ENCODE assay signal across 8 cellular contexts in the genomic region with DNA sequence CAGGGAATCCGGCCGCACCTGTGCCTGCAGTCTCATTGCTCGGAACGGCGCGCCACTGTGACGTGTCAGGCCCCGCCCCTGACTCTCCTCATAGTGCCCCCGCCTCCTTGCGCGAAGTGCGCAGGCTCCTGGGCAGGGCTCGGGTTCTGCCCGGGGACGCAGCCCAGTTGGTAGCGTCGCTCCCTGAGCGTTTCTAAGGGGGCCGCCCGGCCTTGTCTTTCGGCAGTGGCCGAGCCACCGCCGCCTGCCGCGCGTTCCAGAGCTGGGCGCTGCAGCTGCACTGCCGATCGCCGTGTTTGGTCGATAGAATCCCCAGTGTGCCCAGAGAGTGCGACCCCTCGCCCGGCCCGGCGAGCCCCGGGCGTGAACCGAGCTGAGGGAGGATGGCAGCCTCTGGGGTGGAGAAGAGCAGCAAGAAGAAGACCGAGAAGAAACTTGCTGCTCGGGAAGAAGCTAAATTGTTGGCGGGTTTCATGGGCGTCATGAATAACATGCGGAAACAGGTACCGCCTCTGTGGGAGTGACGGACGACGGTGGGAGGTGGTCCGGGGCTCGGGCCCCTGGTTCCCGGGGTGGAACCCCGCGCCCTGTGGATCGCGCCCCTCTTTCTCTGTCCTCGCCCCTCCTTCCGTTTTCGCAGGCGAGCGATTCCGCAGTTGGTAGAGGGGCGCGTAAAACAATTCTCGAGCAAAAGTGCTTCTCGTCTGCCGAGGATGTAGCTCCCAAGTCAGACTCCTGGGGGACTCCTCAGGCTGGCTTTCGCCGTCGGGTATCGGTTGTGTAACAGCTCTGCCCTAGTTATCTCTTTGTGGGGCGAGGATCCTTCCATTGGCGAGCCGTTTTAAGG. TPM values are rescaled to one million over a fixed set of nuclear protein-coding genes. Genes with fewer than 3 reads are reported as not detected.
DNase-seq lines count a peak whose midpoint lies in the region; ATAC-seq, FAIRE-seq and TF ChIP-seq lines count a peak whose summit lies in the region.

A gene with protein sequence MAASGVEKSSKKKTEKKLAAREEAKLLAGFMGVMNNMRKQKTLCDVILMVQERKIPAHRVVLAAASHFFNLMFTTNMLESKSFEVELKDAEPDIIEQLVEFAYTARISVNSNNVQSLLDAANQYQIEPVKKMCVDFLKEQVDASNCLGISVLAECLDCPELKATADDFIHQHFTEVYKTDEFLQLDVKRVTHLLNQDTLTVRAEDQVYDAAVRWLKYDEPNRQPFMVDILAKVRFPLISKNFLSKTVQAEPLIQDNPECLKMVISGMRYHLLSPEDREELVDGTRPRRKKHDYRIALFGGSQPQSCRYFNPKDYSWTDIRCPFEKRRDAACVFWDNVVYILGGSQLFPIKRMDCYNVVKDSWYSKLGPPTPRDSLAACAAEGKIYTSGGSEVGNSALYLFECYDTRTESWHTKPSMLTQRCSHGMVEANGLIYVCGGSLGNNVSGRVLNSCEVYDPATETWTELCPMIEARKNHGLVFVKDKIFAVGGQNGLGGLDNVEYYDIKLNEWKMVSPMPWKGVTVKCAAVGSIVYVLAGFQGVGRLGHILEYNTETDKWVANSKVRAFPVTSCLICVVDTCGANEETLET (plus strand): TSS at position 142 of the 847 bp plus-strand sequence. CDS start 242 bp downstream, at position 384.

- peak; percentile 87 to 97 for TF ChIP-seq POLR2A in HepG2 (IDR thresholded peaks at IDR 0.05; ENCODE audit: insufficient read depth in 1 of 2, low read depth in 2 of 2, low read length in 2 of 2)

- H3K36me3 ChIP-seq in HepG2 (replicated peaks in 1 of 2; ENCODE audit: control insufficient read depth in 1 of 2, insufficient read depth in 2 of 2, low read length in 2 of 2): no peaks in the 10 kb centered on the region

- H3K27me3 ChIP-seq in HepG2 (ENCODE audit: control insufficient read depth in 1 of 2, insufficient read depth in 2 of 2, low read length in 2 of 2): no peaks in the 10 kb centered on the region; a peak in 1 of 5 replicates

- in situ Hi-C loops in HepG2 (cut with HindIII; ENCODE audit: extremely low pct_ligation_motif_present, low pct_unique_long_range_greater_than_20kb): loop anchor here (5.0 kb wide), 1 partner anchor 76 kb away; a partner anchor contains a TSS

- H3K4me1 ChIP-seq in HepG2 (ENCODE audit: insufficient read depth, low read length): peaks cover 18% of the 10 kb centered on the region

- no peaks in the 10 kb centered on the region for H3K36me3 Mint-ChIP-seq in CD14-positive monocyte

- intact Hi-C loops in CD14-positive monocyte (cut with micrococcal nuclease): loop anchor here (2.0 to 5.0 kb wide), 2 partner anchors 73 to 76 kb away; a partner anchor contains a TSS
- intact Hi-C loops in HepG2 (cut with micrococcal nuclease; ENCODE audit: unreplicated experiment): loop anchor here (1.0 to 10.0 kb wide), 2 partner anchors 76 to 159 kb away; a partner anchor contains a TSS

- ATAC-seq in GM19395 (IDR thresholded peaks at IDR 0.05; ENCODE audit: unreplicated experiment) (peak; percentile 92), HG03565 (IDR thresholded peaks at IDR 0.05; ENCODE audit: unreplicated experiment) (peak; percentile 91), HepG2 (peak; percentile 98)

- CTCF ChIA-PET in HepG2 (lab: Yijun Ruan, JAX; ENCODE audit: low intra/inter-chr PET ratio, low total read pairs): no interaction called here

- no peak for TF ChIP-seq RAD21 in HepG2 (CRISPR knock-in tag; IDR thresholded peaks at IDR 0.05)

- peak; percentile 68 for FAIRE-seq in HepG2 (lab: Jason Lieb, UNC)

- H3K27ac ChIP-seq in HepG2 (ENCODE audit: extremely low read length, insufficient read depth, low read length): peak within 1 kb of the TSS; percentile 87

- no TSS peak for BruUV-seq in HepG2 (replicated peaks; lab: Mats Ljungman, UMichigan)

- no peaks in the 10 kb centered on the region; the same call in 1 of the 2 replicates for H4K20me1 ChIP-seq in HepG2 (ENCODE audit: insufficient read depth, low read length)

- TF ChIP-seq EP300 in HepG2 (IDR thresholded peaks at IDR 0.05; ENCODE audit: low read depth in 2 of 2, low read length in 2 of 2): no peak; a peak in 1 of 4 replicates
- TF ChIP-seq EP300 in HepG2 (CRISPR knock-in tag; IDR thresholded peaks at IDR 0.05; ENCODE audit: borderline replicate concordance): no peak

- H3K4me3 ChIP-seq in HepG2 (replicated peaks in 1 of 3; ENCODE audit: insufficient read depth in 1 of 3, low read depth in 2 of 3, low read length in 3 of 3): peak within 1 kb of the TSS; percentile 88 to 97 (median 96)

- TF ChIP-seq CTCF in CD14-positive monocyte (IDR thresholded peaks at IDR 0.05) (peak; percentile 15), HepG2 (CRISPR knock-in tag; IDR thresholded peaks at IDR 0.05) (peak; percentile 3; the same call in 1 of the 2 replicates)

- H3K9me3 Mint-ChIP-seq in CD14-positive monocyte: peaks cover 0 to 2% (median 0%) of the 10 kb centered on the region in 7 donors

- peak within 1 kb of the TSS; percentile 87 to 96 (median 92) for H3K27ac Mint-ChIP-seq in CD14-positive monocyte

- peak within 1 kb of the TSS; percentile 81 for H2AFZ ChIP-seq in HepG2 (ENCODE audit: low read length)

- peaks cover 40% of the 10 kb centered on the region for H3K4me1 Mint-ChIP-seq in CD14-positive monocyte

- peak within 1 kb of the TSS; percentile 82 for H3K9ac ChIP-seq in HepG2 (ENCODE audit: insufficient read depth, low read depth, low read length)

- H3K79me2 ChIP-seq in HepG2 (ENCODE audit: insufficient read depth, low read length): peaks cover 43% of the 10 kb centered on the region

- H3K9me3 ChIP-seq in HepG2 (ENCODE audit: low read length): no peaks in the 10 kb centered on the region

- H3K4me2 ChIP-seq in HepG2 (ENCODE audit: low read depth, low read length): peak within 1 kb of the TSS; percentile 92

- peak; percentile 90 for DNase-seq in CD14-positive monocyte (ENCODE audit: low spot score)
- DNase-seq in NCI-H774 (lab: John Stamatoyannopoulos, UW): peak; percentile 93
- DNase-seq in activated CD4-positive, alpha-beta T cell treated with anti-CD3 and anti-CD28 coated beads, Interleukin-2, amount 50 U/mL, for 48 hours: peak; percentile 98
- DNase-seq in dermis microvascular lymphatic vessel endothelial cell (ENCODE audit: low read depth in 2 of 2): peak; percentile 80 to 95
- peak; percentile 88 for DNase-seq in HepG2 (ENCODE audit: low spot score)
- DNase-seq in stimulated activated CD4-positive, alpha-beta T cell treated with anti-CD3 and anti-CD28 coated beads, Interleukin-4, amount 100 ng/mL, for 24 hours: peak; percentile 97

- H3K4me3 Mint-ChIP-seq in CD14-positive monocyte: peak within 1 kb of the TSS; percentile 95 to 98

- WGBS in HepG2 (ENCODE audit: low lambda C conversion rate): under 1% methylated on average over 32 of the region's 74 CpGs

- peaks cover 0 to 2% (median 2%) of the 10 kb centered on the region in 3 donors for H3K27me3 Mint-ChIP-seq in CD14-positive monocyte (ENCODE audit: low read depth in 3 of 3)

- POLR2A ChIA-PET in HepG2 (lab: Yijun Ruan, JAX): interaction anchor here (0.6 to 1.4 kb wide), 10 partner anchors 8 to 130 kb away, joined by 3 to 10 read pairs (median 4); a partner anchor contains a TSS

TF ChIP-seq in HepG2, 621 proteins besides CTCF, POLR2A, EP300 and RAD21 (continues in another document):
- TF ChIP-seq ETV6 (CRISPR knock-in tag; conservative IDR thresholded peaks at IDR 0.05) (0 out of 2 replicates have a peak, but pooled peaks have one; percentile 19), MEIS1 (CRISPR knock-in tag; IDR thresholded peaks at IDR 0.05; ENCODE audit: borderline replicate concordance) (peak; percentile 60; the same call in 1 of the 2 replicates), EZH2 (conservative IDR thresholded peaks at IDR 0.05; ENCODE audit: low read depth, low read length) (no peak), ZNF350 (CRISPR knock-in tag; IDR thresholded peaks at IDR 0.05; ENCODE audit: borderline replicate concordance, low read depth) (peak; percentile 75), PRPF4 (IDR thresholded peaks at IDR 0.05; ENCODE audit: low read depth, low read length, poor library complexity, severe bottlenecking) (no peak), SOX5 (CRISPR knock-in tag; IDR thresholded peaks at IDR 0.05; ENCODE audit: borderline replicate concordance) (no peak), FOXK1 (CRISPR knock-in tag; IDR thresholded peaks at IDR 0.05; ENCODE audit: borderline replicate concordance, low read depth) (peak; percentile 52; the same call in 1 of the 2 replicates), ZBTB8A (CRISPR knock-in tag; IDR thresholded peaks at IDR 0.05; ENCODE audit: borderline replicate concordance, low read depth) (no peak)

RNA-seq across cellular contexts. Expression of the gene that starts here (rescaled TPM):
- polyA plus RNA-seq in CD14-positive monocyte (10 to 100 TPM; 17.4 to 21.0 TPM), HepG2 (2011; rRNA removed) (12.5 and 16.2 TPM in 2 replicates)
- total RNA-seq in dermis microvascular lymphatic vessel endothelial cell (17.7 and 19.7 TPM in 2 replicates), HepG2 (2016; rRNA removed; fragmentation: Illumina TruSeq; extraction: Trizol) (34.4 and 43.2 TPM in 2 replicates)
- 17.0 and 25.3 TPM in 2 replicates for total RNA-seq in HepG2 (2016; cell fraction: cytosol; rRNA removed; fragmentation: Illumina TruSeq; extraction: Trizol; ENCODE audit: low read depth)
- total RNA-seq in HepG2 (2016; cell fraction: insoluble cytoplasmic fraction; rRNA removed; fragmentation: Illumina TruSeq; extraction: Trizol): 31.5 and 39.5 TPM in 2 replicates
- 26.6 and 27.4 TPM in 2 replicates for total RNA-seq in HepG2 (2016; cell fraction: membrane; rRNA removed; fragmentation: Illumina TruSeq; extraction: Trizol)
- total RNA-seq in HepG2 (2016; cell fraction: nucleus; rRNA removed; fragmentation: Illumina TruSeq; extraction: Trizol): 28.3 and 29.2 TPM in 2 replicates
- 10.7 and 12.2 TPM in 2 replicates for polyA plus RNA-seq in HepG2 (2011; cell fraction: cytosol; rRNA removed)
- polyA plus RNA-seq in HepG2 (2011; cell fraction: nucleus; rRNA removed): 7.1 and 7.7 TPM in 2 replicates
- 12.6 and 18.5 TPM in 2 replicates for polyA plus RNA-seq in HepG2 (2012)
- polyA plus RNA-seq in HepG2 (2016; cell fraction: cytosol; fragmentation: Illumina TruSeq; extraction: Trizol; ENCODE audit: low read depth): 14.4 and 24.4 TPM in 2 replicates
- 35.3 and 37.9 TPM in 2 replicates for polyA plus RNA-seq in HepG2 (2016; cell fraction: insoluble cytoplasmic fraction; fragmentation: Illumina TruSeq; extraction: Trizol; ENCODE audit: low read depth)
- 19.7 and 23.8 TPM in 2 replicates for polyA plus RNA-seq in HepG2 (2016; cell fraction: membrane; fragmentation: Illumina TruSeq; extraction: Trizol; ENCODE audit: low read depth)
- polyA plus RNA-seq in HepG2 (2016; cell fraction: nucleus; fragmentation: Illumina TruSeq; extraction: Trizol; ENCODE audit: insufficient read depth, low read depth): 24.6 and 27.7 TPM in 2 replicates
- 7.3 and 10.3 TPM in 2 replicates for polyA minus RNA-seq in HepG2 (2011; rRNA and poly(A)+ RNA removed; ENCODE audit: low replicate concordance)
- polyA minus RNA-seq in HepG2 (2011; cell fraction: cytosol; rRNA and poly(A)+ RNA removed): 10.6 and 16.8 TPM in 2 replicates
- polyA minus RNA-seq in HepG2 (2011; cell fraction: nucleus; rRNA and poly(A)+ RNA removed): 22.9 and 29.7 TPM in 2 replicates

Comparison
In these comparisons a context has a peak if more than half of its experiments do, and no peak if none do; other contexts are left out.
1. Peak in every context shown above with its lines: DNase-seq, ATAC-seq, H3K4me3 ChIP-seq and H3K27ac ChIP-seq.